10 cellular contexts compared by ENCODE assay signal in genomic region chr11:111539426-111540113, GRCh38. TPM values are rescaled to one million over a fixed set of nuclear protein-coding genes. Genes with fewer than 3 reads are reported as not detected.
DNase-seq lines count a peak whose midpoint lies in the region; ATAC-seq and TF ChIP-seq lines count a peak whose summit lies in the region.
"Had no signal": no experiment of that assay in that cellular context is flagged by ENCODE, and none has a peak within 500 bp of the region (broad histone marks: within the 10 kb centered on the region; RNA-seq: fewer than 3 reads in every experiment).

No MANE protein-coding gene starts in this region.

- TF ChIP-seq CTCF in lower lobe of right lung (IDR thresholded peaks at IDR 0.05): no peak

- H3K27ac Mint-ChIP-seq in activated naive CD4-positive, alpha-beta T cell treated with anti-CD3 and anti-CD28 coated beads, Interleukin-2, amount 50 U/mL, for 72 hours: peak overlapping the region in 1 of 2 donors; percentile 74

- H3K9me3 ChIP-seq in lower lobe of right lung (no peaks in the 10 kb centered on the region), thymus (ENCODE audit: control insufficient read depth) (no peaks in the 10 kb centered on the region)

- peaks cover 28% of the 10 kb centered on the region for H3K4me1 ChIP-seq in lower lobe of right lung
- H3K4me1 ChIP-seq in thymus (ENCODE audit: control insufficient read depth, insufficient read depth, low read length): peaks cover 6% of the 10 kb centered on the region

- DNase-seq in activated T-cell treated with anti-CD3 and anti-CD28 coated beads, Interleukin-2, amount 50 U/mL, for 1 hour: peak; percentile 38
- DNase-seq in activated T-cell treated with anti-CD3 and anti-CD28 coated beads for 4 hours: no peak
- DNase-seq in activated naive CD4-positive, alpha-beta T cell treated with anti-CD3 and anti-CD28 coated beads, Interleukin-2, amount 50 U/mL, for 72 hours (ENCODE audit: low spot score in 2 of 2): no peak
- no peak for DNase-seq in lower lobe of right lung
- DNase-seq in DMS153 treated with DMSO at 0.1 percent for 48 hours (lab: John Stamatoyannopoulos, UW; ENCODE audit: unreplicated experiment): no peak
- DNase-seq in NCI-H1105 (lab: John Stamatoyannopoulos, UW): no peak
- no peak for DNase-seq in amniotic stem cell (lab: John Stamatoyannopoulos, UW)
- DNase-seq: T-helper 9 cell had no signal

- ATAC-seq in activated naive CD4-positive, alpha-beta T cell treated with anti-CD3 and anti-CD28 coated beads, Interleukin-2, amount 50 U/mL, for 72 hours: peak; percentile 50 to 72
- no peak for ATAC-seq in lower lobe of right lung

- WGBS in thymus: 83% methylated on average over 9 of the region's 9 CpGs

- intact Hi-C loops in lower lobe of right lung (cut with DNase I): no loop called here

- H3K27ac ChIP-seq in lower lobe of right lung (peak overlapping the region; percentile 78), thymus (ENCODE audit: low read depth) (peak overlapping the region; percentile 88)

- peak overlapping the region; percentile 71 for H3K4me3 ChIP-seq in lower lobe of right lung
- H3K4me3 ChIP-seq in thymus (ENCODE audit: low read length): peak overlapping the region; percentile 53

- peaks cover 4 to 12% of the 10 kb centered on the region in 2 donors for H3K36me3 Mint-ChIP-seq in activated naive CD4-positive, alpha-beta T cell treated with anti-CD3 and anti-CD28 coated beads, Interleukin-2, amount 50 U/mL, for 72 hours

- H3K36me3 ChIP-seq in lower lobe of right lung (no peaks in the 10 kb centered on the region), thymus (ENCODE audit: control insufficient read depth, insufficient read depth) (no peaks in the 10 kb centered on the region)

- H3K9me3 Mint-ChIP-seq in activated naive CD4-positive, alpha-beta T cell treated with anti-CD3 and anti-CD28 coated beads, Interleukin-2, amount 50 U/mL, for 72 hours: no peaks in the 10 kb centered on the region

- H3K27me3 ChIP-seq in lower lobe of right lung (ENCODE audit: low read depth) (peaks cover 11% of the 10 kb centered on the region), thymus (ENCODE audit: control insufficient read depth, insufficient read depth) (peaks cover 33% of the 10 kb centered on the region)

RNA-seq across cellular contexts. Expression of gene LAYN, which starts 0.9 kb away (rescaled TPM):
- 1 to 10 TPM; 6.3 to 8.6 TPM for total RNA-seq in activated naive CD4-positive, alpha-beta T cell treated with anti-CD3 and anti-CD28 coated beads, Interleukin-2, amount 50 U/mL, for 72 hours
- 15.0 TPM for total RNA-seq in lower lobe of right lung
- polyA plus RNA-seq in thymus: 30.9 TPM

RNA-seq across cellular contexts. Expression of gene HOATZ, which starts 25.0 kb away (rescaled TPM):
- not detected for total RNA-seq in activated naive CD4-positive, alpha-beta T cell treated with anti-CD3 and anti-CD28 coated beads, Interleukin-2, amount 50 U/mL, for 72 hours
- 15.0 TPM for total RNA-seq in lower lobe of right lung
- 1.2 TPM for polyA plus RNA-seq in thymus
- total RNA-seq: endothelial cell of umbilical vein had no signal
- polyA plus RNA-seq: endothelial cell of umbilical vein had no signal

RNA-seq across cellular contexts. Expression of gene BTG4, which starts 27.4 kb away (rescaled TPM):
- total RNA-seq in activated naive CD4-positive, alpha-beta T cell treated with anti-CD3 and anti-CD28 coated beads, Interleukin-2, amount 50 U/mL, for 72 hours: under 1 TPM in 1 of 2 donors, not detected in 1; 0.23 TPM
- 0.38 TPM for total RNA-seq in lower lobe of right lung
- polyA plus RNA-seq in thymus: 0.25 TPM
- total RNA-seq: endothelial cell of umbilical vein had no signal
- polyA plus RNA-seq: endothelial cell of umbilical vein had no signal

Comparison
In these comparisons a context has a peak if more than half of its experiments do, and no peak if none do; other contexts are left out.
1. ATAC-seq: peak in activated naive CD4-positive, alpha-beta T cell treated with anti-CD3 and anti-CD28 coated beads, Interleukin-2, amount 50 U/mL, for 72 hours (2 of 2); none in lower lobe of right lung (0 of 2).
2. RNA of gene HOATZ, which starts 25.0 kb away (total RNA-seq): 15.0 TPM in lower lobe of right lung (single experiment); not detected in activated naive CD4-positive, alpha-beta T cell treated with anti-CD3 and anti-CD28 coated beads, Interleukin-2, amount 50 U/mL, for 72 hours; every median in the first group is over 10 times any median in the second.